ENCODE assay signal across 9 cellular contexts in the genomic region with DNA sequence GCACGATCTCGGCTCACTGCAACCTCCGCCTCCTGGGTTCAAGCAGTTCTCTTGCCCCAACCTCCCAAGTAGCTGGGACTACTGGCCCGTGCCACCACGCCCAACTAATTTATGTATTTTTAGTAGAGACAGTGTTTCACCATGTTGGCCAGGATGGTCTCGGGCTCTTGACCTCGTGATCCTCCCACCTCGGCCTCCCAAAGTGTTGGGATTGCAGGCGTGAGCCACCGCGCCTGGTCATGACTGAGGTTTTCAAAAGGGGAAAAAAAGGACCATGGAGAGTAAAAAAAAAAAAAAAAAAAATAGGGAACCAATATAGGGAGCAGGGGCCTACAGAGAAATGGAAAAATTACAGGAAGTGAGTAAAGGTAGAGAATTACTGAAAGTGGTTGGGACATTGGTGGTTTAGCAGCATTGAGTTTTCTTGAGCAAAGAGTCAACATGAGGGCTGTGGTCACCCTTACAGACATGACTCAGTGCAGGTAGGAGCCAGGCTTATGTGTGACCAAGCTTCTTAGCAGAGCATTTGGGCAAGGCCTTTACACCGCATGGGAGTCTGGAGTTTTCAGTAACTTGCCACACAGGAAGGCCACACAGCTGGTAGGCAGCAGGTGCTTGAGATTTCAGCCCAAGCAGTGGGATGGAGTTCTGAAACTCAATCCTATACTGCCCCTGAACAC.
A peak's percentile ranks its signal among the peaks of the same experiment; 100 is the strongest.
DNase-seq lines count a peak whose midpoint lies in the region; ATAC-seq, FAIRE-seq and TF ChIP-seq lines count a peak whose summit lies in the region.
"Had no signal": no experiment of that assay in that cellular context is flagged by ENCODE, and none has a peak within 500 bp of the region (broad histone marks: within the 10 kb centered on the region; RNA-seq: fewer than 3 reads in every experiment).

No MANE protein-coding gene starts in this region.

- peaks cover 8% of the 10 kb centered on the region for H3K4me1 ChIP-seq in A549

- whole genome bisulfite sequencing in A549 (ENCODE audit: missing lambda C conversion rate): 91% methylated on average over 12 of the region's 12 CpGs

- no peak for TF ChIP-seq RAD21 in A549 (conservative IDR thresholded peaks at IDR 0.05 in 1 of 2, IDR thresholded peaks at IDR 0.05 in 1 of 2)

- TF ChIP-seq EP300 in A549 (IDR thresholded peaks at IDR 0.05): no peak

- ATAC-seq in A549 (peak in 1 of 2 experiments; percentile 43; a peak in 3 of 6 replicates), GM18870 (IDR thresholded peaks at IDR 0.05; ENCODE audit: unreplicated experiment) (peak; percentile 80), HG03025 (IDR thresholded peaks at IDR 0.05; ENCODE audit: low FRiP score, unreplicated experiment) (peak; percentile 50), GM21786 (IDR thresholded peaks at IDR 0.05; ENCODE audit: unreplicated experiment) (no peak)
- ATAC-seq: T-helper 17 cell had no signal

- CTCF ChIA-PET in A549 (lab: Yijun Ruan, JAX): interaction anchor here (1.2 kb wide), 1 partner anchor 178 kb away, joined by 3 read pairs; no protein-coding TSS in a partner anchor

- DNase-seq in A549 (ENCODE audit: low read depth in 1 of 2, low spot score in 1 of 2) (no peak), SKM-1 treated with dmso at 0.1 percent for 144 hours (lab: John Stamatoyannopoulos, UW; ENCODE audit: unreplicated experiment) (peak; percentile 78), C1 segment of cervical spinal cord (lab: John Stamatoyannopoulos, UW) (no peak), RPMI8226 (no peak), NCI-H1417 treated with DMSO at 0.1 percent for 48 hours (lab: John Stamatoyannopoulos, UW) (no peak)
- DNase-seq: T-helper 17 cell had no signal

- POLR2A ChIA-PET in A549 (lab: Yijun Ruan, JAX): no interaction called here

- H3K27ac ChIP-seq in A549: peak overlapping the region; percentile 7 to 19; a peak in 2 of 6 replicates

- H3K4me3 ChIP-seq in A549: no peak overlapping the region

- H3K9me3 ChIP-seq in A549: 0 out of 3 replicates have a peak, but pooled peaks cover 2% of the 10 kb centered on the region

- no peak overlapping the region for H3K4me2 ChIP-seq in A549

- TF ChIP-seq CTCF in A549 (IDR thresholded peaks at IDR 0.05): no peak

- TF ChIP-seq POLR2A in A549 (IDR thresholded peaks at IDR 0.05; ENCODE audit: low read length): no peak

- no peak for FAIRE-seq in A549 (lab: Jason Lieb, UNC)

TF ChIP-seq in A549, 52 proteins besides CTCF, POLR2A, EP300 and RAD21:
- TF ChIP-seq, protein P1, sequence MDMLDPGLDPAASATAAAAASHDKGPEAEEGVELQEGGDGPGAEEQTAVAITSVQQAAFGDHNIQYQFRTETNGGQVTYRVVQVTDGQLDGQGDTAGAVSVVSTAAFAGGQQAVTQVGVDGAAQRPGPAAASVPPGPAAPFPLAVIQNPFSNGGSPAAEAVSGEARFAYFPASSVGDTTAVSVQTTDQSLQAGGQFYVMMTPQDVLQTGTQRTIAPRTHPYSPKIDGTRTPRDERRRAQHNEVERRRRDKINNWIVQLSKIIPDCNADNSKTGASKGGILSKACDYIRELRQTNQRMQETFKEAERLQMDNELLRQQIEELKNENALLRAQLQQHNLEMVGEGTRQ (IDR thresholded peaks at IDR 0.05): no peak
- TF ChIP-seq TP53 (CRISPR knock-in tag; IDR thresholded peaks at IDR 0.05) (no peak), CBX8 (IDR thresholded peaks at IDR 0.05) (no peak), KDM1A (IDR thresholded peaks at IDR 0.05; ENCODE audit: low read depth) (no peak), NPAS2 (CRISPR knock-in tag; IDR thresholded peaks at IDR 0.05; ENCODE audit: borderline replicate concordance) (no peak), ZC3H11A (IDR thresholded peaks at IDR 0.05) (no peak), HOXB13 (CRISPR knock-in tag; IDR thresholded peaks at IDR 0.05; ENCODE audit: low read depth) (no peak)
